ENCODE assay signal across 13 cellular contexts in genomic region chr5:10317825-10318682, GRCh38. TPM values are rescaled to one million over a fixed set of nuclear protein-coding genes. Genes with fewer than 3 reads are reported as not detected.
DNase-seq lines count a peak whose midpoint lies in the region; ATAC-seq and TF ChIP-seq lines count a peak whose summit lies in the region.
"Had no signal": no experiment of that assay in that cellular context is flagged by ENCODE, and none has a peak within 500 bp of the region (broad histone marks: within the 10 kb centered on the region; RNA-seq: fewer than 3 reads in every experiment).

No MANE protein-coding gene starts in this region.

- no peaks in the 10 kb centered on the region for H3K9me3 Mint-ChIP-seq in osteocyte (ENCODE audit: unreplicated experiment)
- H3K9me3 Mint-ChIP-seq: activated T-helper 1 cell treated with anti-CD3 and anti-CD28 coated beads, Interleukin-12 subunit alpha, Interleukin-12 subunit beta, Interleukin-2, Interleukin-4 antibody, amounts not matched to agents 30 ng/mL and 10 ng/mL and 1 ng/mL, durations not matched to agents 14 hours and 24 hours and 36 hours; CD4-positive, alpha-beta T cell had no signal

- no peaks in the 10 kb centered on the region for H3K36me3 ChIP-seq in Karpas-422 (ENCODE audit: insufficient read depth, low read length)
- H3K36me3 ChIP-seq: prostate gland had no signal

- H3K9me2 ChIP-seq in Karpas-422 (replicated peaks; ENCODE audit: insufficient read depth, low read length): no peaks in the 10 kb centered on the region

- H3K27me3 ChIP-seq in Karpas-422 (ENCODE audit: low read length): no peaks in the 10 kb centered on the region

- no peak overlapping the region for H2AFZ ChIP-seq in Karpas-422 (ENCODE audit: low read length)

- no peaks in the 10 kb centered on the region for H4K20me1 ChIP-seq in Karpas-422 (ENCODE audit: insufficient read depth, low read depth, low read length)

- ATAC-seq in GM18508 (IDR thresholded peaks at IDR 0.05; ENCODE audit: insufficient read depth, unreplicated experiment) (peak; percentile 69), GM21447 (IDR thresholded peaks at IDR 0.05; ENCODE audit: unreplicated experiment) (peak; percentile 84), HG03378 (IDR thresholded peaks at IDR 0.05; ENCODE audit: unreplicated experiment) (peak; percentile 88)
- ATAC-seq: T-helper 17 cell had no signal

- no peak overlapping the region for H3K27ac ChIP-seq in Karpas-422 (ENCODE audit: low read length)
- H3K27ac ChIP-seq: prostate gland had no signal

- H3K4me3 ChIP-seq in fibroblast of mammary gland (ENCODE audit: control insufficient read depth, low read depth, low read length) (no peak overlapping the region), Karpas-422 (ENCODE audit: low read length) (no peak overlapping the region)
- H3K4me3 ChIP-seq: prostate gland had no signal

- H3K4me2 ChIP-seq in Karpas-422 (ENCODE audit: low read depth, low read length, poor library complexity, severe bottlenecking): no peak overlapping the region

- H3K4me1 Mint-ChIP-seq in osteocyte (ENCODE audit: unreplicated experiment): no peaks in the 10 kb centered on the region
- H3K4me1 Mint-ChIP-seq: T-helper 17 cell had no signal

- H3K9ac ChIP-seq in Karpas-422 (ENCODE audit: low read length): no peak overlapping the region

- no peaks in the 10 kb centered on the region for H3K27me3 Mint-ChIP-seq in osteocyte (ENCODE audit: unreplicated experiment)
- H3K27me3 Mint-ChIP-seq: CD4-positive, alpha-beta T cell had no signal

- H3K36me3 Mint-ChIP-seq in osteocyte (ENCODE audit: unreplicated experiment): peaks cover 1% of the 10 kb centered on the region

- H3K4me3 Mint-ChIP-seq in osteocyte (ENCODE audit: unreplicated experiment): no peak overlapping the region
- H3K4me3 Mint-ChIP-seq: activated T-helper 1 cell treated with anti-CD3 and anti-CD28 coated beads, Interleukin-12 subunit alpha, Interleukin-12 subunit beta, Interleukin-2, Interleukin-4 antibody, amounts not matched to agents 30 ng/mL and 10 ng/mL and 1 ng/mL, durations not matched to agents 14 hours and 24 hours and 36 hours; CD4-positive, alpha-beta T cell; T-helper 17 cell had no signal

- H3K9me3 ChIP-seq in Karpas-422 (ENCODE audit: low read length): no peaks in the 10 kb centered on the region
- H3K9me3 ChIP-seq: prostate gland had no signal

- no peaks in the 10 kb centered on the region for H3K4me1 ChIP-seq in Karpas-422 (ENCODE audit: low read length)
- H3K4me1 ChIP-seq: prostate gland had no signal

- TF ChIP-seq CTCF in fibroblast of mammary gland (conservative IDR thresholded peaks at IDR 0.05; ENCODE audit: control insufficient read depth, insufficient read depth, low read depth, low read length): no peak
- no peak for TF ChIP-seq CTCF in osteocyte (IDR thresholded peaks at IDR 0.05)

- no peaks in the 10 kb centered on the region for H3K79me2 ChIP-seq in Karpas-422 (ENCODE audit: low read length)

- DNase-seq in fibroblast of mammary gland (ENCODE audit: low read depth) (peak; percentile 64), osteocyte (ENCODE audit: extremely low spot score, unreplicated experiment) (no peak), NCI-H1092 (lab: John Stamatoyannopoulos, UW) (no peak), Karpas-422 (no peak)
- DNase-seq in activated effector memory CD4-positive, alpha-beta T cell treated with Interleukin-2 at 50 U/mL for 16 hours: no peak
- DNase-seq: CD4-positive, alpha-beta T cell; effector CD4-positive, alpha-beta T cell; T-helper 17 cell had no signal

- H3K27ac Mint-ChIP-seq in osteocyte (ENCODE audit: unreplicated experiment): no peak overlapping the region
- H3K27ac Mint-ChIP-seq: activated T-helper 1 cell treated with anti-CD3 and anti-CD28 coated beads, Interleukin-12 subunit alpha, Interleukin-12 subunit beta, Interleukin-2, Interleukin-4 antibody, amounts not matched to agents 30 ng/mL and 10 ng/mL and 1 ng/mL, durations not matched to agents 14 hours and 24 hours and 36 hours; CD4-positive, alpha-beta T cell; T-helper 17 cell had no signal

RNA-seq across cellular contexts. Expression of gene CMBL, which starts 10.4 kb away (rescaled TPM):
- total RNA-seq in osteocyte: 23.3 and 24.2 TPM in 2 replicates
- not detected in 2 replicates for total RNA-seq in Karpas-422 (2014; rRNA removed; shearing (Covaris generic); ENCODE audit: low replicate concordance)

RNA-seq across cellular contexts. Expression of gene MARCHF6, which starts 35.4 kb away (rescaled TPM):
- 180 and 190 TPM in 2 replicates for total RNA-seq in osteocyte
- 38.0 and 88.4 TPM in 2 replicates for total RNA-seq in Karpas-422 (2014; rRNA removed; shearing (Covaris generic); ENCODE audit: low replicate concordance)

Comparison
In these comparisons a context has a peak if more than half of its experiments do, and no peak if none do; other contexts are left out.
1. RNA of gene CMBL, which starts 10.4 kb away (total RNA-seq): 23.3 to 24.2 TPM in osteocyte; not detected in Karpas-422; every median in the first group is over 10 times any median in the second.
2. Peak in every context shown above with its lines, with median percentiles within 50 percentile points of each other: ATAC-seq.